Comparison of ENCODE assay signal across 20 cellular contexts in the genomic region with DNA sequence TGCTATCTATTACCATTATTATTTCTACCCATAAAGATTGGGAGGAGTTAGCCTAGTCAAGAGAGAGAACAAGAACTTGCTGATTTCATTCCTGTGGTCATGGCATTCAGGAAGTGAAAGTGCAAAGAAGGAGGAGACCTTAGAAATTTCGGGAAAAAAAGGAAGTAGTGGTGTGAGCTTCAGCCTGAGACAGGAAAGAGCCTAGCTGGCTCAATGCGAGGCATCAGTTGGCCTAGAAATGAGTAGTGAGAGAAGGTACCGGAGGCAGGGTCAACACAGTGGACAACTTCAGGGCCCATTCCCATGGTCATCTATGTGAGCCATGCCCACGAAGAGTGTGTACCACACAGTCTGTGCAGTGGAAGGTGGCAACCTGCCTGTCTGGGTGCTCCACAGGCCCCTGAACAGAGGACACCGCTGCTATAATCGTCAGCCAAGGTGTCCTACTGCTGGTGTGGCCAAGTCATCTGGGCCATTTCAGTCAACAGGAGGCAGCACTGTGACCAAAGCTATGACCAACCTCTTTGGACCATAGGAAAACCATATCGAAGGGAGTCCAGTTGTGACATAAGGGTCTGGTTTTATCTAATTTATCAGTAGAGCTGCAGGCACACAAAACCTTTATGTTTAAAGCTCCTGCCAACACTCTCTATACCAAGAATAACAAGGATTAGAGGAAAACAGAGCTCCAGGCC. TPM values are rescaled to one million over a fixed set of nuclear protein-coding genes. Genes with fewer than 3 reads are reported as not detected.
DNase-seq lines count a peak whose midpoint lies in the region; ATAC-seq and TF ChIP-seq lines count a peak whose summit lies in the region.
"Had no signal": no experiment of that assay in that cellular context is flagged by ENCODE, and none has a peak within 500 bp of the region (broad histone marks: within the 10 kb centered on the region; RNA-seq: fewer than 3 reads in every experiment).

No MANE protein-coding gene starts in this region.

- no peak overlapping the region for H3K4me3 Mint-ChIP-seq in CD4-positive, alpha-beta memory T cell
- H3K4me3 Mint-ChIP-seq: activated CD4-positive, alpha-beta T cell treated with anti-CD3 and anti-CD28 coated beads, Interleukin-2, amount 10 ng/mL, durations not matched to agents 24 days and 14 days; activated naive CD8-positive, alpha-beta T cell; T-helper 1 cell treated with Interleukin-12 subunit alpha and Interleukin-12 subunit beta and Interleukin-4 antibody, amounts not matched to agents 30 μg/mL and 1 μg/mL, for 36 hours had no signal

- WGBS in heart right ventricle, 2 donors = 81% methylated on average over 7 of the region's 7 CpGs

- H3K36me3 ChIP-seq in heart right ventricle = no peaks in the 10 kb centered on the region
- no peaks in the 10 kb centered on the region for H3K36me3 ChIP-seq in CD4-positive, alpha-beta memory T cell (ENCODE audit: insufficient read depth, low read length)
- H3K36me3 ChIP-seq: pancreas, stomach had no signal

- no peaks in the 10 kb centered on the region for H3K4me1 Mint-ChIP-seq in CD4-positive, alpha-beta memory T cell
- H3K4me1 Mint-ChIP-seq: activated CD4-positive, alpha-beta T cell treated with anti-CD3 and anti-CD28 coated beads, Interleukin-2, amount 10 ng/mL, durations not matched to agents 24 days and 14 days had no signal

- peaks cover 7 to 9% of the 10 kb centered on the region in 2 donors for H3K27me3 Mint-ChIP-seq in CD4-positive, alpha-beta memory T cell
- H3K27me3 Mint-ChIP-seq: activated naive CD8-positive, alpha-beta T cell had no signal

- CTCF ChIA-PET in CD4-positive, alpha-beta memory T cell (lab: Charles Lee; ENCODE audit: partially characterized antibody) = interaction anchor here (0.6 kb wide), 1 partner anchor 791 kb away, joined by 3 read pairs; no protein-coding TSS in a partner anchor

- DNase-seq in Kasumi-1 (lab: John Stamatoyannopoulos, UW) = peak; percentile 90 to 93
- peak; percentile 65 for DNase-seq in SKM-1 (lab: John Stamatoyannopoulos, UW; ENCODE audit: unreplicated experiment)
- no peak for DNase-seq in heart right ventricle
- DNase-seq in pons (ENCODE audit: low spot score) = peak; percentile 83
- no peak for DNase-seq in D341Med (ENCODE audit: low spot score)
- DNase-seq in CD4-positive, alpha-beta memory T cell = no peak
- DNase-seq: activated CD4-positive, alpha-beta T cell treated with anti-CD3 and anti-CD28 coated beads, Interleukin-2, amount 10 ng/mL, durations not matched to agents 24 days and 14 days; DMS79; GOT3; NCI-H1694 treated with DMSO at 0.1 percent for 48 hours; NCI-H510A; pancreas; stomach had no signal

- intact Hi-C loops in heart right ventricle (cut with DNase I) = no loop called here
- intact Hi-C loops in CD4-positive, alpha-beta memory T cell (cut with micrococcal nuclease) = no loop called here

- no peaks in the 10 kb centered on the region for H3K36me3 Mint-ChIP-seq in CD4-positive, alpha-beta memory T cell
- H3K36me3 Mint-ChIP-seq: activated naive CD8-positive, alpha-beta T cell had no signal

- TF ChIP-seq CTCF in heart right ventricle (IDR thresholded peaks at IDR 0.05) = no peak

- POLR2A ChIA-PET in CD4-positive, alpha-beta memory T cell (lab: Charles Lee; ENCODE audit: partially characterized antibody) = no interaction called here

- peaks cover 0 to 23% (median 0%) of the 10 kb centered on the region in 9 donors for H3K4me1 ChIP-seq in heart right ventricle
- H3K4me1 ChIP-seq in CD4-positive, alpha-beta memory T cell (ENCODE audit: insufficient read depth, low read length) = no peaks in the 10 kb centered on the region
- H3K4me1 ChIP-seq: pancreas, stomach had no signal

- H3K9me3 ChIP-seq in heart right ventricle = no peaks in the 10 kb centered on the region
- no peaks in the 10 kb centered on the region for H3K9me3 ChIP-seq in CD4-positive, alpha-beta memory T cell (ENCODE audit: control insufficient read depth in 1 of 2, low read length in 2 of 2)
- H3K9me3 ChIP-seq: pancreas, stomach had no signal

- peaks cover 0 to 8% (median 0%) of the 10 kb centered on the region in 8 donors for H3K9me3 Mint-ChIP-seq in CD4-positive, alpha-beta memory T cell

- no peak overlapping the region for H3K4me3 ChIP-seq in heart right ventricle
- H3K4me3 ChIP-seq in CD4-positive, alpha-beta memory T cell (ENCODE audit: low read length in 2 of 2) = no peak overlapping the region
- H3K4me3 ChIP-seq: pancreas, stomach had no signal

- peaks cover 0 to 10% (median 0%) of the 10 kb centered on the region in 7 donors for H3K27me3 ChIP-seq in heart right ventricle
- H3K27me3 ChIP-seq in CD4-positive, alpha-beta memory T cell (ENCODE audit: insufficient read depth, low read length) = no peaks in the 10 kb centered on the region
- H3K27me3 ChIP-seq: pancreas, stomach had no signal

- H3K27ac ChIP-seq in heart right ventricle = peak overlapping the region in 1 of 10 donors; percentile 64
- H3K27ac ChIP-seq in CD4-positive, alpha-beta memory T cell (ENCODE audit: low read depth, low read length) = no peak overlapping the region
- H3K27ac ChIP-seq: KMS-11, pancreas, stomach had no signal

- H3K27ac Mint-ChIP-seq in CD4-positive, alpha-beta memory T cell = no peak overlapping the region
- H3K27ac Mint-ChIP-seq: activated CD4-positive, alpha-beta T cell treated with anti-CD3 and anti-CD28 coated beads, Interleukin-2, amount 10 ng/mL, durations not matched to agents 24 days and 14 days; activated naive CD8-positive, alpha-beta T cell; T-helper 1 cell treated with Interleukin-12 subunit alpha and Interleukin-12 subunit beta and Interleukin-4 antibody, amounts not matched to agents 30 μg/mL and 1 μg/mL, for 36 hours had no signal

- ATAC-seq in heart right ventricle (peak in 7 of 8 donors; percentile 37 to 71 (median 49)), HG03045 (IDR thresholded peaks at IDR 0.05; ENCODE audit: unreplicated experiment) (no peak), HG03469 (IDR thresholded peaks at IDR 0.05; ENCODE audit: unreplicated experiment) (no peak)
- ATAC-seq: Panc1 had no signal

RNA-seq across cellular contexts. Expression of a gene that starts 16.3 kb away (rescaled TPM):
- 10 to 100 TPM in 1 of 10 donors, 1 to 10 TPM in 9; 3.8 to 14.5 (median 6.2) TPM for total RNA-seq in heart right ventricle
- polyA plus RNA-seq in heart right ventricle = 1 to 10 TPM in 1 of 2 donors, under 1 TPM in 1; 0.33 to 2.8 TPM
- not detected for total RNA-seq in CD4-positive, alpha-beta memory T cell
- not detected for polyA plus RNA-seq in CD4-positive, alpha-beta memory T cell
- polyA plus RNA-seq: BJ had no signal

Comparison
In these comparisons a context has a peak if more than half of its experiments do, and no peak if none do; other contexts are left out.
1. DNase-seq: peak in Kasumi-1 (2 of 2), SKM-1 (single experiment) and pons (single experiment); none in heart right ventricle (0 of 2), D341Med (single experiment) and CD4-positive, alpha-beta memory T cell (0 of 5).
2. ATAC-seq: peak in heart right ventricle (7 of 8); none in HG03045 (single experiment) and HG03469 (single experiment).
3. RNA of a gene that starts 16.3 kb away (total RNA-seq): 3.8 to 14.5 TPM in heart right ventricle; not detected in CD4-positive, alpha-beta memory T cell; every median in the first group is over 4 times any median in the second.